In genomic region chr1:51192213-51192843, GRCh38 we compare ENCODE assay signal across 8 cellular contexts. TPM values are rescaled to one million over a fixed set of nuclear protein-coding genes. Genes with fewer than 3 reads are reported as not detected.
A peak's percentile ranks its signal among the peaks of the same experiment; 100 is the strongest.
DNase-seq lines count a peak whose midpoint lies in the region; ATAC-seq and TF ChIP-seq lines count a peak whose summit lies in the region.

No MANE protein-coding gene starts in this region.

- intact Hi-C loops in Calu3 (cut with micrococcal nuclease; ENCODE audit: unreplicated experiment) = loop anchor here (5.0 to 10.0 kb wide), 2 partner anchors 102 to 420 kb away; no protein-coding TSS in a partner anchor

- H3K27ac Mint-ChIP-seq in Calu3 (ENCODE audit: unreplicated experiment) = no peak overlapping the region
- no peak overlapping the region for H3K27ac Mint-ChIP-seq in activated T-cell treated with anti-CD3 and anti-CD28 coated beads, Interleukin-2, amount 50 U/mL, for 72 hours
- H3K27ac Mint-ChIP-seq in osteocyte (ENCODE audit: unreplicated experiment) = no peak overlapping the region

- CTCF ChIA-PET in Calu3 (lab: Charles Lee) = interaction anchor here (0.6 to 2.6 kb wide), 10 partner anchors 18 to 572 kb away, joined by 3 to 7 read pairs (median 4); no protein-coding TSS in a partner anchor

- TF ChIP-seq CTCF in Calu3 (IDR thresholded peaks at IDR 0.05; ENCODE audit: unreplicated experiment) (peak; percentile 85), HL-60 (IDR thresholded peaks at IDR 0.05; ENCODE audit: insufficient read depth, low read length) (peak; percentile 68), foreskin fibroblast (IDR thresholded peaks at IDR 0.05; ENCODE audit: low read depth, low read length) (peak; percentile 88), osteocyte (IDR thresholded peaks at IDR 0.05) (peak; percentile 89)

- H3K27me3 Mint-ChIP-seq in Calu3 (ENCODE audit: unreplicated experiment) = no peaks in the 10 kb centered on the region
- H3K27me3 Mint-ChIP-seq in activated T-cell treated with anti-CD3 and anti-CD28 coated beads, Interleukin-2, amount 50 U/mL, for 72 hours (ENCODE audit: low read depth) = peaks cover 8% of the 10 kb centered on the region
- peaks cover 10% of the 10 kb centered on the region for H3K27me3 Mint-ChIP-seq in osteocyte (ENCODE audit: unreplicated experiment)

- H3K4me3 ChIP-seq in HL-60 (replicated peaks; ENCODE audit: insufficient read depth, low read length) (no peak overlapping the region), foreskin fibroblast (ENCODE audit: low read depth in 1 of 2, low read length in 2 of 2) (no peak overlapping the region)

- H3K27ac ChIP-seq in HL-60 (replicated peaks) = no peak overlapping the region

- DNase-seq in Calu3 (peak; percentile 76), HL-60 (ENCODE audit: low read depth in 1 of 2, low spot score in 1 of 2) (peak; percentile 43 to 64), OCI-M1 (lab: John Stamatoyannopoulos, UW) (peak; percentile 85), foreskin fibroblast (peak; percentile 65 to 88), osteocyte (ENCODE audit: extremely low spot score, unreplicated experiment) (no peak), ureter (ENCODE audit: low spot score) (peak; percentile 70)
- DNase-seq in activated T-cell treated with anti-CD3 and anti-CD28 coated beads, Interleukin-2, amount 50 U/mL, for 72 hours = peak; percentile 55 to 61

- no peaks in the 10 kb centered on the region for H3K9me3 Mint-ChIP-seq in Calu3 (ENCODE audit: low read depth, unreplicated experiment)
- H3K9me3 Mint-ChIP-seq in activated T-cell treated with anti-CD3 and anti-CD28 coated beads, Interleukin-2, amount 50 U/mL, for 72 hours = no peaks in the 10 kb centered on the region
- H3K9me3 Mint-ChIP-seq in osteocyte (ENCODE audit: unreplicated experiment) = no peaks in the 10 kb centered on the region

- H3K4me3 Mint-ChIP-seq in Calu3 (ENCODE audit: low read depth, unreplicated experiment) = no peak overlapping the region
- H3K4me3 Mint-ChIP-seq in activated T-cell treated with anti-CD3 and anti-CD28 coated beads, Interleukin-2, amount 50 U/mL, for 72 hours = no peak overlapping the region
- H3K4me3 Mint-ChIP-seq in osteocyte (ENCODE audit: unreplicated experiment) = no peak overlapping the region

- no TSS peak for BruUV-seq in Calu3 (replicated peaks; lab: Mats Ljungman, UMichigan)

- peak in 1 of 2 donors; percentile 40 for ATAC-seq in activated T-cell treated with anti-CD3 and anti-CD28 coated beads, Interleukin-2, amount 50 U/mL, for 72 hours (replicated peaks in 1 of 2)
- no peak for ATAC-seq in HG03139 (IDR thresholded peaks at IDR 0.05; ENCODE audit: unreplicated experiment)

- H3K4me1 Mint-ChIP-seq in Calu3 (ENCODE audit: low read depth, unreplicated experiment) (no peaks in the 10 kb centered on the region), osteocyte (ENCODE audit: unreplicated experiment) (no peaks in the 10 kb centered on the region)
- no peaks in the 10 kb centered on the region for H3K4me1 Mint-ChIP-seq in activated T-cell treated with anti-CD3 and anti-CD28 coated beads, Interleukin-2, amount 50 U/mL, for 72 hours (ENCODE audit: low read depth)

- H3K36me3 Mint-ChIP-seq in Calu3 (ENCODE audit: insufficient read depth, unreplicated experiment) = no peaks in the 10 kb centered on the region
- H3K36me3 Mint-ChIP-seq in activated T-cell treated with anti-CD3 and anti-CD28 coated beads, Interleukin-2, amount 50 U/mL, for 72 hours (ENCODE audit: insufficient read depth in 2 of 2) = no peaks in the 10 kb centered on the region
- no peaks in the 10 kb centered on the region for H3K36me3 Mint-ChIP-seq in osteocyte (ENCODE audit: unreplicated experiment)

- H3K27me3 ChIP-seq in HL-60 (ENCODE audit: insufficient read depth, poor library complexity, severe bottlenecking) = no peaks in the 10 kb centered on the region

RNA-seq across cellular contexts. Expression of gene RNF11, which starts 43.7 kb away (rescaled TPM):
- 78.1 and 82.1 TPM in 2 replicates for total RNA-seq in Calu3 (2022)
- 10 to 100 TPM; 23.7 to 28.0 TPM for total RNA-seq in activated T-cell treated with anti-CD3 and anti-CD28 coated beads, Interleukin-2, amount 50 U/mL, for 72 hours
- 100 and 102 TPM in 2 replicates for total RNA-seq in osteocyte
- total RNA-seq in ureter = 124 TPM
